Comparison of ENCODE assay signal across 10 cellular contexts in the genomic region with DNA sequence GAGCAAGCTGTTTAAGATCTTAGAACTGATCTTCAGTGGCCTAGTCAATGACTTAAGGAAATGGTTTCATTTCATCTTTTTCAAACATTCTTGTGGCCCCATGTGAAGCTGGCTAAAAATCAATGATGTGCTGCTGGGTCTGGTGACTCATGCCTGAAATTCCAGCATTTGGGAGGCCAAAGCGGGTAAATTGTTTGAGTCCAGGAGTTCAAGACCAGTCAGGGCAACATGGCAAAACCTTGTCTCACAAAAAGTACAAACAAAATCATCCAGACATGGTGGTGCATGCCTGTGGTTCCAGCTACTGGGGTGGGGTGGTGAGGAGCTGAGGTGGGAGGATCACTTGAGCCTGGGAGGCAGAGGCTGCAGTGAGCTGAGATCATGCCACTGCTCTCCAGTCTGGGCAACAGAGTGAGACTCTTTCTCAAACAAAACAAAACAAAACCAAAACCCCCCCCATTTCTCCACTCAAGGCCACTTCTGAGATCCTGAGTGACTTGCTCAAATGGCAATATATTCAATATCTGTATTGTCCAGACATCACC. TPM values are rescaled to one million over a fixed set of nuclear protein-coding genes. Genes with fewer than 3 reads are reported as not detected.
DNase-seq lines count a peak whose midpoint lies in the region; ATAC-seq and TF ChIP-seq lines count a peak whose summit lies in the region.
"Had no signal": no experiment of that assay in that cellular context is flagged by ENCODE, and none has a peak within 500 bp of the region (broad histone marks: within the 10 kb centered on the region; RNA-seq: fewer than 3 reads in every experiment).

No MANE protein-coding gene starts in this region.

- H3K4me2 ChIP-seq in IMR-90 (ENCODE audit: low read depth, low read length) = peak overlapping the region; percentile 50; the same call in 1 of the 2 replicates

- no CpG with 5 or more reads among the region's 1 CpG for WGBS in IMR-90 (ENCODE audit: extremely low coverage in 2 of 2, insufficient read length in 1 of 2), 2 experiments

- H4K20me1 ChIP-seq in IMR-90 (ENCODE audit: insufficient read depth, low read length) = peaks cover 4% of the 10 kb centered on the region; the same call in 1 of the 2 replicates

- H3K9me1 ChIP-seq in IMR-90 (ENCODE audit: insufficient read depth, low read length) = peaks cover 26% of the 10 kb centered on the region

- TF ChIP-seq POLR2A in IMR-90 (IDR thresholded peaks at IDR 0.05; ENCODE audit: low read depth, low read length) (peak; percentile 68), breast epithelium (IDR thresholded peaks at IDR 0.05) (no peak)

- TF ChIP-seq CTCF in IMR-90 (conservative IDR thresholded peaks at IDR 0.05; ENCODE audit: low read depth, low read length) = no peak
- TF ChIP-seq CTCF in breast epithelium (IDR thresholded peaks at IDR 0.05) = no peak
- TF ChIP-seq CTCF in A673 (conservative IDR thresholded peaks at IDR 0.05; ENCODE audit: low read depth, low read length) = no peak

- peak overlapping the region; percentile 81 for H3K4ac ChIP-seq in IMR-90 (ENCODE audit: low read depth, low read length)

- peak overlapping the region; percentile 44; the same call in 1 of the 2 replicates for H3K18ac ChIP-seq in IMR-90 (ENCODE audit: low read depth, low read length)

- H3K9me3 ChIP-seq in IMR-90 (ENCODE audit: control insufficient read depth, insufficient read depth, low read length) (no peaks in the 10 kb centered on the region), breast epithelium (no peaks in the 10 kb centered on the region), A673 (ENCODE audit: low read depth, low read length, poor library complexity, severe bottlenecking) (no peaks in the 10 kb centered on the region)

- H2BK15ac ChIP-seq in IMR-90 (ENCODE audit: low read depth, low read length) = peak overlapping the region; percentile 13; the same call in 1 of the 3 replicates

- peak overlapping the region; percentile 80 for H3K14ac ChIP-seq in IMR-90 (replicated peaks; ENCODE audit: low read depth, low read length)

- intact Hi-C loops in IMR-90 (cut with micrococcal nuclease) (loop anchor here (1.0 kb wide), 3 partner anchors 9 to 47 kb away; no protein-coding TSS in a partner anchor), breast epithelium (cut with DNase I; ENCODE audit: low total_unique reads) (no loop called here), A673 (cut with micrococcal nuclease; ENCODE audit: unreplicated experiment) (no loop called here)

- H3K9ac ChIP-seq in IMR-90 (ENCODE audit: low read depth, low read length) = peak overlapping the region; percentile 11; the same call in 1 of the 2 replicates

- H2AK5ac ChIP-seq in IMR-90 (ENCODE audit: low read depth, low read length) = peak overlapping the region; percentile 81

- peak; percentile 61 for ATAC-seq in IMR-90 (ENCODE audit: low read depth)
- ATAC-seq in HG02938 (IDR thresholded peaks at IDR 0.05; ENCODE audit: unreplicated experiment) = no peak
- ATAC-seq in GM21423 (IDR thresholded peaks at IDR 0.05; ENCODE audit: unreplicated experiment) = no peak

- POLR2A ChIA-PET in IMR-90 (lab: Charles Lee; ENCODE audit: unreplicated experiment) = interaction anchor here (0.6 to 3.2 kb wide), 5 partner anchors 9 to 22 kb away, joined by 4 to 35 read pairs (median 7); a partner anchor contains a TSS
- POLR2A ChIA-PET in A673 (lab: Charles Lee; ENCODE audit: low non-redundant PET) = no interaction called here

- dilution Hi-C loops in IMR-90 (cut with HindIII; ENCODE audit: low sequenced_read_pairs, unreplicated experiment) = no loop called here

- TF ChIP-seq RAD21 in IMR-90 (IDR thresholded peaks at IDR 0.05; ENCODE audit: low read length) = no peak

- H2BK20ac ChIP-seq in IMR-90 (ENCODE audit: low read depth, low read length) = peak overlapping the region; percentile 89; the same call in 1 of the 2 replicates

- H3K27ac ChIP-seq in IMR-90 (ENCODE audit: insufficient read depth, low read length) = peak overlapping the region; percentile 65
- H3K27ac ChIP-seq in breast epithelium = peak overlapping the region; percentile 62 to 95
- H3K27ac ChIP-seq in A673 (ENCODE audit: low read depth, low read length, poor library complexity, severe bottlenecking) = no peak overlapping the region

- in situ Hi-C loops in IMR-90 (cut with MboI; ENCODE audit: low sequenced_read_pairs) = no loop called here

- H2AFZ ChIP-seq in IMR-90 (replicated peaks; ENCODE audit: low read length, poor library complexity) = peak overlapping the region; percentile 49

- BruUV-seq in IMR-90 (replicated peaks; lab: Mats Ljungman, UMichigan) (no TSS peak), A673 (replicated peaks; lab: Mats Ljungman, UMichigan) (no TSS peak)

- no peak overlapping the region for H4K5ac ChIP-seq in IMR-90 (ENCODE audit: low read depth, low read length)

- peaks cover 46% of the 10 kb centered on the region for H3K4me1 ChIP-seq in IMR-90 (ENCODE audit: control insufficient read depth, insufficient read depth, low read length)
- peaks cover 0 to 9% of the 10 kb centered on the region in 2 donors for H3K4me1 ChIP-seq in breast epithelium
- H3K4me1 ChIP-seq in A673 (ENCODE audit: insufficient read depth, low read length, poor library complexity, severe bottlenecking) = peaks cover 26% of the 10 kb centered on the region

- H4K91ac ChIP-seq in IMR-90 (ENCODE audit: insufficient read depth, low read depth, low read length) = peak overlapping the region; percentile 48

- H2AK9ac ChIP-seq in IMR-90 (replicated peaks; ENCODE audit: low read depth, low read length, poor library complexity) = peak overlapping the region; percentile 29

- peak overlapping the region; percentile 86 for H2BK120ac ChIP-seq in IMR-90 (ENCODE audit: low read depth, low read length)

- H3K36me3 ChIP-seq in IMR-90 (ENCODE audit: control insufficient read depth, insufficient read depth, low read length) (no peaks in the 10 kb centered on the region), breast epithelium (no peaks in the 10 kb centered on the region), A673 (ENCODE audit: insufficient read depth, low read length, poor library complexity, severe bottlenecking) (no peaks in the 10 kb centered on the region)

- H3K79me1 ChIP-seq in IMR-90 (ENCODE audit: low read depth in 1 of 2, low read length in 2 of 2) = peaks cover 17 to 65% of the 10 kb centered on the region in 2 experiments

- DNase-seq in A172 (ENCODE audit: low spot score) (peak; percentile 82), IMR-90 (peak; percentile 96), breast epithelium (ENCODE audit: low spot score in 2 of 2) (no peak), myocyte (ENCODE audit: low read depth) (peak; percentile 80), A673 (ENCODE audit: low spot score) (no peak)
- DNase-seq in effector CD4-positive, alpha-beta T cell = no peak
- DNase-seq: activated B cell treated with CpG ODN at 0.5 μM for 24 hours; CD4-positive, CD25-positive, alpha-beta regulatory T cell had no signal

- peak overlapping the region; percentile 88; the same call in 1 of the 2 replicates for H3K56ac ChIP-seq in IMR-90 (ENCODE audit: extremely low read depth, insufficient read depth, low read length)

- no peak overlapping the region for H3K4me3 ChIP-seq in IMR-90 (ENCODE audit: insufficient read depth, low read depth, low read length)
- no peak overlapping the region for H3K4me3 ChIP-seq in breast epithelium
- no peak overlapping the region for H3K4me3 ChIP-seq in A673 (ENCODE audit: low read depth, low read length, poor library complexity, severe bottlenecking)

- H3K27me3 ChIP-seq in IMR-90 (ENCODE audit: control insufficient read depth, insufficient read depth, low read length) = no peaks in the 10 kb centered on the region
- no peaks in the 10 kb centered on the region for H3K27me3 ChIP-seq in breast epithelium
- H3K27me3 ChIP-seq in A673 (replicated peaks; ENCODE audit: insufficient read depth, low read depth, low read length, poor library complexity) = no peaks in the 10 kb centered on the region

- peak overlapping the region; percentile 95 for H2BK5ac ChIP-seq in IMR-90 (ENCODE audit: low read depth, low read length, poor library complexity, severe bottlenecking)

- CTCF ChIA-PET in IMR-90 (lab: Yijun Ruan, JAX) (interaction anchor here (0.6 to 2.2 kb wide), 3 partner anchors 50 to 261 kb away, joined by 3 to 10 read pairs (median 3); no protein-coding TSS in a partner anchor), A673 (lab: Charles Lee) (no interaction called here)

- peak overlapping the region; percentile 74; the same call in 1 of the 2 replicates for H3K23ac ChIP-seq in IMR-90 (ENCODE audit: low read depth, low read length)

- peak overlapping the region in 1 of 2 experiments; percentile 69; a peak in 3 of 4 replicates for H4K8ac ChIP-seq in IMR-90 (ENCODE audit: low read depth in 2 of 2, low read length in 2 of 2)

TF ChIP-seq in IMR-90, 13 proteins besides CTCF, POLR2A, EP300 and RAD21 (continues in another document):
- TF ChIP-seq CHD1 (IDR thresholded peaks at IDR 0.05; ENCODE audit: low read depth, low read length) (no peak), FOS (IDR thresholded peaks at IDR 0.05; ENCODE audit: low read depth, low read length) (peak; percentile 88), RCOR1 (IDR thresholded peaks at IDR 0.05; ENCODE audit: insufficient replicate concordance, low read length) (peak; percentile 87)

RNA-seq across cellular contexts. Expression of a gene that starts 17.4 kb away (rescaled TPM):
- 6.2 and 15.7 TPM in 2 replicates for total RNA-seq in A172 (2014; rRNA removed; shearing (Covaris generic))
- total RNA-seq in IMR-90 (2012; rRNA removed) (1,825 and 2,180 TPM in 2 replicates), breast epithelium (10 to 100 TPM; 23.4 to 67.2 (median 44.5) TPM), myocyte (604 and 719 TPM in 2 replicates), A673 (2021) (24.6 and 44.7 TPM in 2 replicates)
- 4,117 and 4,350 TPM in 2 replicates for polyA plus RNA-seq in IMR-90 (2012; rRNA removed)
- 6,648 and 7,973 TPM in 2 replicates for polyA plus RNA-seq in IMR-90 (2012; cell fraction: cytosol; rRNA removed)
- 7,018 and 18,611 TPM in 2 replicates for polyA plus RNA-seq in IMR-90 (2012; cell fraction: nucleus; rRNA removed; ENCODE audit: low replicate concordance)
- polyA plus RNA-seq in myocyte (2012) = 15,153 TPM
- polyA plus RNA-seq: CD4-positive, CD25-positive, alpha-beta regulatory T cell had no signal

RNA-seq across cellular contexts. Expression of a gene that starts 53.0 kb away (rescaled TPM):
- 0.22 and 9.3 TPM in 2 replicates for total RNA-seq in A172 (2014; rRNA removed; shearing (Covaris generic))
- not detected in 2 replicates for total RNA-seq in IMR-90 (2012; rRNA removed)
- polyA plus RNA-seq in IMR-90 (2012; rRNA removed) = 0.19 and 0.55 TPM in 2 replicates
- polyA plus RNA-seq in IMR-90 (2012; cell fraction: cytosol; rRNA removed) = 0.36 and 0.43 TPM in 2 replicates
- 0.34 TPM in 1 of 2 replicates, not detected in the other for polyA plus RNA-seq in IMR-90 (2012; cell fraction: nucleus; rRNA removed; ENCODE audit: low replicate concordance)
- 1 to 10 TPM in 1 of 3 donors, under 1 TPM in 2; 0.33 to 2.6 (median 0.73) TPM for total RNA-seq in breast epithelium
- total RNA-seq in myocyte = 428 and 447 TPM in 2 replicates
- 303 TPM for polyA plus RNA-seq in myocyte (2012)
- not detected in 2 replicates for total RNA-seq in A673 (2021)
- total RNA-seq: CD4-positive, CD25-positive, alpha-beta regulatory T cell had no signal
- polyA plus RNA-seq: CD4-positive, CD25-positive, alpha-beta regulatory T cell had no signal

RNA-seq across cellular contexts. Expression of a gene that starts 55.4 kb away (rescaled TPM):
- 5.2 and 6.6 TPM in 2 replicates for total RNA-seq in A172 (2014; rRNA removed; shearing (Covaris generic))
- total RNA-seq in IMR-90 (2012; rRNA removed) (0.18 and 0.28 TPM in 2 replicates), breast epithelium (under 1 TPM in 1 of 3 donors, not detected in 2; 0.33 TPM), myocyte (not detected in 2 replicates), A673 (2021) (0.19 TPM in 1 of 2 replicates, not detected in the other)
- polyA plus RNA-seq in IMR-90 (2012; rRNA removed) = 0.86 and 1.7 TPM in 2 replicates
- 0.90 and 1.4 TPM in 2 replicates for polyA plus RNA-seq in IMR-90 (2012; cell fraction: cytosol; rRNA removed)
- polyA plus RNA-seq in IMR-90 (2012; cell fraction: nucleus; rRNA removed; ENCODE audit: low replicate concordance) = 1.0 and 1.1 TPM in 2 replicates
- 0.58 TPM for polyA plus RNA-seq in myocyte (2012)
- total RNA-seq: activated B cell treated with CpG ODN at 0.5 μM for 24 hours; CD4-positive, CD25-positive, alpha-beta regulatory T cell had no signal
- polyA plus RNA-seq: CD4-positive, CD25-positive, alpha-beta regulatory T cell had no signal

Comparison
In these comparisons a context has a peak if more than half of its experiments do, and no peak if none do; other contexts are left out.
1. DNase-seq: peak in A172 (single experiment), IMR-90 (single experiment) and myocyte (single experiment); none in breast epithelium (0 of 2), effector CD4-positive, alpha-beta T cell (single experiment) and A673 (single experiment).
2. RNA of a gene that starts 53.0 kb away (total RNA-seq): 428 to 447 TPM in myocyte; 0.33 to 2.6 TPM in breast epithelium, 0.22 to 9.3 TPM in A172, not detected in IMR-90 and not detected in A673; every median in the first group is over 10 times any median in the second.